ENCODE assay signal across 10 cellular contexts in the genomic region with DNA sequence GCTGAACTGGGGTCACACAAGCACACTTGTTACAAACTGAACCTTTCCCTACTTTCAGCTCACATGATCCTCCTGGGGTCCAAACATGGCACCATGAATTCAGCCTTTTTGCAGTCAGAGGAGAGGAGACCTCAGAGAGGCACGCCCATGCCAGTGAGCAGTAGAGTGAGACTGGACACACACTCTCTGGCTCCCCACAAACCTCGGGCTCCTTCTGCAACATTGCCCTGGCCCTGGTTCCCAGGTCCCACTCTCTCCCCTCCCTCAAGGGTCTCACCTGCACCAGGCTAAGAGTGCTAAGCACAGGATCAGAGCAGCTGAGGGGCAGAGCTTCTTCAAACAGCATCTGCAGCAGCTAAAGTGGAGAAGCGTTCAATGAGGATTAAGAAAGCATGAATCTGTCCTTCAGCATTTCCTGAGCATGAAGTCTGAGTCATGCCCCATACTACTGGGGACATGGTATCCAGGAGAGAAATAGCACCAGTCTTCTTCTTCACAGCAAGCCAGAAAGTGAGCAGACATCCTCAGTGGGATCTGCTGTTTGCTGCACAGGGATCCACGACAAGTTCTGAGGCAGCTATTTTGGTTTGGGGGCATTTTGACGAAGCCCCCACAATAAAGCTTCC. TPM values are rescaled to one million over a fixed set of nuclear protein-coding genes. Genes with fewer than 3 reads are reported as not detected.
DNase-seq lines count a peak whose midpoint lies in the region; ATAC-seq and TF ChIP-seq lines count a peak whose summit lies in the region.
"Had no signal": no experiment of that assay in that cellular context is flagged by ENCODE, and none has a peak within 500 bp of the region (broad histone marks: within the 10 kb centered on the region; RNA-seq: fewer than 3 reads in every experiment).

No MANE protein-coding gene starts in this region.

- DNase-seq in CD1c-positive myeloid dendritic cell (ENCODE audit: extremely low spot score) (peak; percentile 41), PC-3 (peak; percentile 20), foreskin fibroblast (peak; percentile 35 to 62)
- DNase-seq: activated T-cell treated with anti-CD3 and anti-CD28 coated beads, Interleukin-2, amount 50 U/mL, for 24 hours; CD8-positive, alpha-beta memory T cell; effector CD4-positive, alpha-beta T cell; pancreas had no signal

- H2AFZ ChIP-seq in PC-3 (ENCODE audit: low read length) = no peak overlapping the region

- no peak overlapping the region for H3K4me3 ChIP-seq in PC-3 (ENCODE audit: low read length)
- H3K4me3 ChIP-seq in foreskin fibroblast (ENCODE audit: low read depth in 1 of 2, low read length in 2 of 2) = no peak overlapping the region
- H3K4me3 ChIP-seq: pancreas had no signal

- H3K4me1 ChIP-seq in PC-3 (ENCODE audit: insufficient read depth, low read length) = no peaks in the 10 kb centered on the region

- ATAC-seq in PC-3 (peak; percentile 60), GM21515 (IDR thresholded peaks at IDR 0.05; ENCODE audit: unreplicated experiment) (no peak), HG03354 (IDR thresholded peaks at IDR 0.05; ENCODE audit: poor library complexity, severe bottlenecking, unreplicated experiment) (no peak), HG02798 (IDR thresholded peaks at IDR 0.05; ENCODE audit: poor library complexity, unreplicated experiment) (no peak)
- ATAC-seq: pancreas had no signal

- no peak overlapping the region for H3K9ac ChIP-seq in PC-3 (ENCODE audit: low read length)

- H3K27ac ChIP-seq in PC-3 (ENCODE audit: low read length) = no peak overlapping the region
- H3K27ac ChIP-seq: pancreas had no signal

- POLR2A ChIA-PET in PC-3 (lab: Charles Lee; ENCODE audit: unreplicated experiment) = no interaction called here

- H4K20me1 ChIP-seq in PC-3 (ENCODE audit: low read length) = no peaks in the 10 kb centered on the region

- no TSS peak for BruUV-seq in PC-3 (replicated peaks; lab: Mats Ljungman, UMichigan)

- H3F3A ChIP-seq in PC-3 (ENCODE audit: low read length, unreplicated experiment) = no peaks in the 10 kb centered on the region

- no peak overlapping the region for H3K4me2 ChIP-seq in PC-3 (ENCODE audit: low read length)

- TF ChIP-seq CTCF in PC-3 (conservative IDR thresholded peaks at IDR 0.05; ENCODE audit: low read depth, low read length) (no peak), foreskin fibroblast (IDR thresholded peaks at IDR 0.05; ENCODE audit: low read depth, low read length) (no peak)

- intact Hi-C loops in PC-3 (cut with micrococcal nuclease) = no loop called here

- H3K9me2 ChIP-seq in PC-3 (replicated peaks; ENCODE audit: low read length) = no peaks in the 10 kb centered on the region

- CTCF ChIA-PET in PC-3 (lab: Charles Lee) = no interaction called here

- H3K9me3 ChIP-seq in PC-3 (ENCODE audit: low read length) = no peaks in the 10 kb centered on the region
- H3K9me3 ChIP-seq: pancreas had no signal

- H3K27me3 ChIP-seq in PC-3 (ENCODE audit: low read length) = no peaks in the 10 kb centered on the region
- H3K27me3 ChIP-seq: pancreas had no signal

- H3K79me2 ChIP-seq in PC-3 (ENCODE audit: low read length) = no peaks in the 10 kb centered on the region

- H3K36me3 ChIP-seq in PC-3 (ENCODE audit: low read depth, low read length) = no peaks in the 10 kb centered on the region
- H3K36me3 ChIP-seq: pancreas had no signal

RNA-seq across cellular contexts. Expression of a gene that starts 27.2 kb away (rescaled TPM):
- total RNA-seq in PC-3 (2014; rRNA removed) = 25.0 and 29.1 TPM in 2 replicates

RNA-seq across cellular contexts. Expression of a gene that starts 27.5 kb away (rescaled TPM):
- 11.4 and 13.6 TPM in 2 replicates for total RNA-seq in PC-3 (2014; rRNA removed)

RNA-seq across cellular contexts. Expression of a gene that starts 34.6 kb away (rescaled TPM):
- total RNA-seq in PC-3 (2014; rRNA removed) = 48.6 and 55.8 TPM in 2 replicates

RNA-seq across cellular contexts. Expression of a gene that starts 41.1 kb away (rescaled TPM):
- total RNA-seq in PC-3 (2014; rRNA removed) = not detected in 2 replicates

RNA-seq across cellular contexts. Expression of a gene that starts 44.4 kb away (rescaled TPM):
- total RNA-seq in PC-3 (2014; rRNA removed) = not detected in 2 replicates
